21 cellular contexts compared by ENCODE assay signal in the genomic region with DNA sequence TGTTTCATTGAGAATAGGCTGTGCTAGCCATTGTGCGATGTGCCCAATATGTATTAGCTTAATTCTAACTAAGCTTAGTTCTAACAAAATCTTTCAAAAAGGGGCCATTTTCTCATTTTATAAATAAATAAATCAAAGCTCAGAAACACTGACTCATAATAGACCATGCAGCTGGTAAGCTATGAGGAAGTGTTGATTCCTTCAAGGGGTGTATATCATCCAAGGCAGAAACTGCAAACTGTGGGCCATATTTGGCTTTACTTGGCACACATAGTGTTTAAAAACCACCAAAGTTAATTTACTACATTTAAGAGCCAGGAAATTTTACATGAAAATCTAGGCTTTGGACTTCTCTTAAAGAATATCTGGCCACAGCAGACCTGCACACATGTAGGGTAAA.
"Had no signal": no experiment of that assay in that cellular context is flagged by ENCODE, and none has a peak within 500 bp of the region (broad histone marks: within the 10 kb centered on the region; RNA-seq: fewer than 3 reads in every experiment).

No MANE protein-coding gene starts in this region.

- H3K9me3 ChIP-seq: esophagus squamous epithelium, pancreas, right lobe of liver, thoracic aorta, tibial nerve, upper lobe of left lung had no signal

- H3K36me3 ChIP-seq: esophagus squamous epithelium, pancreas, right lobe of liver, thoracic aorta, tibial nerve, upper lobe of left lung had no signal

- H3K4me3 ChIP-seq: coronary artery, esophagus squamous epithelium, lung, pancreas, right lobe of liver, thoracic aorta, tibial nerve, upper lobe of left lung had no signal

- DNase-seq: effector memory CD8-positive, alpha-beta T cell; erythroblast; esophagus squamous epithelium; foreskin melanocyte; hypothalamus; immature natural killer cell; islet precursor cell; kidney glomerular epithelial cell; mesenchymal stem cell; natural killer cell; occipital lobe; pancreas; right lobe of liver; stimulated activated CD4-positive, alpha-beta T cell treated with anti-CD3 and anti-CD28 coated beads, Interleukin-2, amount 100 ng/mL, for 24 hours; stimulated activated CD4-positive, alpha-beta T cell treated with anti-CD3 and anti-CD28 coated beads, Interleukin-4, amount 100 ng/mL, for 24 hours; stimulated activated naive CD8-positive, alpha-beta T cell treated with anti-CD3 and anti-CD28 coated beads, Interleukin-15, Interleukin-2, amounts not matched to agents 100 U/mL and 50 U/mL, for 24 hours; upper lobe of left lung had no signal

- H3K27ac ChIP-seq: coronary artery, esophagus squamous epithelium, pancreas, right lobe of liver, thoracic aorta, tibial nerve, upper lobe of left lung had no signal

- H3K27me3 ChIP-seq: esophagus squamous epithelium, pancreas, right lobe of liver, tibial nerve, upper lobe of left lung had no signal

- H3K4me1 ChIP-seq: esophagus squamous epithelium, pancreas, right lobe of liver, upper lobe of left lung had no signal
